15 cellular contexts compared by ENCODE assay signal in genomic region chr12:47349102-47349769, GRCh38.
A peak's percentile ranks its signal among the peaks of the same experiment; 100 is the strongest.
DNase-seq lines count a peak whose midpoint lies in the region; ATAC-seq, FAIRE-seq and TF ChIP-seq lines count a peak whose summit lies in the region.
"Had no signal": no experiment of that assay in that cellular context is flagged by ENCODE, and none has a peak within 500 bp of the region (broad histone marks: within the 10 kb centered on the region; RNA-seq: fewer than 3 reads in every experiment).

No MANE protein-coding gene starts in this region.

- no peak overlapping the region for H3K9ac ChIP-seq in K562 (ENCODE audit: insufficient read depth in 1 of 2, low read depth in 2 of 2, low read length in 2 of 2)

- no peaks in the 10 kb centered on the region for H3K36me3 ChIP-seq in K562 (ENCODE audit: control insufficient read depth, insufficient read depth, low read length)
- H3K36me3 ChIP-seq in PC-9 (ENCODE audit: low read depth), result no peaks in the 10 kb centered on the region
- H3K36me3 ChIP-seq: left lung, transverse colon had no signal

- TF ChIP-seq POLR2A in K562 (conservative IDR thresholded peaks at IDR 0.05), result no peak

- intact Hi-C loops in K562 (cut with micrococcal nuclease), result no loop called here
- intact Hi-C loops in PC-9 (cut with micrococcal nuclease; ENCODE audit: unreplicated experiment), result no loop called here

- peak overlapping the region; percentile 75 for H2AFZ ChIP-seq in K562 (ENCODE audit: low read depth, low read length)
- H2AFZ ChIP-seq in PC-9, result no peak overlapping the region

- H3K36me3 Mint-ChIP-seq in stimulated activated naive CD8-positive, alpha-beta T cell treated with anti-CD3 and anti-CD28 coated beads, Interleukin-15, Interleukin-2, amounts not matched to agents 100 ng/mL and 50 ng/mL, for 24 hours (ENCODE audit: low read depth), result peaks cover 23% of the 10 kb centered on the region
- peaks cover 3% of the 10 kb centered on the region for H3K36me3 Mint-ChIP-seq in T-helper 17 cell (ENCODE audit: low read depth)

- H3K4me1 ChIP-seq in K562 (replicated peaks in 1 of 2; ENCODE audit: control insufficient read depth in 2 of 2, insufficient read depth in 2 of 2, low read length in 2 of 2) (no peaks in the 10 kb centered on the region; a peak in 1 of 5 replicates), PC-9 (replicated peaks; ENCODE audit: insufficient read depth) (no peaks in the 10 kb centered on the region)
- H3K4me1 ChIP-seq: transverse colon had no signal

- no peaks in the 10 kb centered on the region for H3F3A ChIP-seq in PC-9 (ENCODE audit: insufficient read depth, low read depth)

- WGBS in K562 (ENCODE audit: insufficient coverage, low coverage, missing lambda C conversion rate), result 62% methylated on average over 2 of the region's 2 CpGs

- TF ChIP-seq CTCF in K562 (IDR thresholded peaks at IDR 0.05 in 2 of 3, conservative IDR thresholded peaks at IDR 0.05 in 1 of 3; ENCODE audit: insufficient read depth in 2 of 3, low read depth in 1 of 3, low read length in 3 of 3) (no peak), PC-9 (conservative IDR thresholded peaks at IDR 0.05) (no peak)

- no peaks in the 10 kb centered on the region for H3K9me1 ChIP-seq in K562 (ENCODE audit: control insufficient read depth, insufficient read depth, low read length)

- TF ChIP-seq RAD21 in K562 (CRISPR knock-in tag; conservative IDR thresholded peaks at IDR 0.05 in 1 of 2, IDR thresholded peaks at IDR 0.05 in 1 of 2), result no peak

- peaks cover 7% of the 10 kb centered on the region for H3K9me3 Mint-ChIP-seq in stimulated activated naive CD8-positive, alpha-beta T cell treated with anti-CD3 and anti-CD28 coated beads, Interleukin-15, Interleukin-2, amounts not matched to agents 100 ng/mL and 50 ng/mL, for 24 hours

- in situ Hi-C loops in K562 (cut with MboI), result no loop called here

- no peak for FAIRE-seq in K562 (lab: Jason Lieb, UNC)

- ATAC-seq in stimulated activated naive CD8-positive, alpha-beta T cell treated with anti-CD3 and anti-CD28 coated beads, Interleukin-15, Interleukin-2, amounts not matched to agents 100 U/mL and 50 U/mL, for 24 hours, result no peak
- no peak for ATAC-seq in T-helper 17 cell
- ATAC-seq in K562, result no peak
- no peak for ATAC-seq in HG03159 (IDR thresholded peaks at IDR 0.05; ENCODE audit: unreplicated experiment)
- ATAC-seq: left lung had no signal

- H3K4me1 Mint-ChIP-seq in stimulated activated naive CD8-positive, alpha-beta T cell treated with anti-CD3 and anti-CD28 coated beads, Interleukin-15, Interleukin-2, amounts not matched to agents 100 ng/mL and 50 ng/mL, for 24 hours (ENCODE audit: low read depth), result peaks cover 89% of the 10 kb centered on the region
- H3K4me1 Mint-ChIP-seq in T-helper 17 cell, result peaks cover 17% of the 10 kb centered on the region

- H3K4me3 Mint-ChIP-seq in stimulated activated naive CD8-positive, alpha-beta T cell treated with anti-CD3 and anti-CD28 coated beads, Interleukin-15, Interleukin-2, amounts not matched to agents 100 ng/mL and 50 ng/mL, for 24 hours, result peak overlapping the region; percentile 74
- no peak overlapping the region for H3K4me3 Mint-ChIP-seq in T-helper 17 cell

- H3K9me3 ChIP-seq in T-helper 17 cell (ENCODE audit: control insufficient read depth, low read length, poor library complexity, severe bottlenecking) (no peaks in the 10 kb centered on the region), K562 (replicated peaks; ENCODE audit: control insufficient read depth, insufficient read depth, low read depth, low read length) (no peaks in the 10 kb centered on the region), PC-9 (ENCODE audit: insufficient read depth, low read depth) (no peaks in the 10 kb centered on the region)
- H3K9me3 ChIP-seq: Caco-2, left lung, transverse colon had no signal

- H3K27ac Mint-ChIP-seq in stimulated activated naive CD8-positive, alpha-beta T cell treated with anti-CD3 and anti-CD28 coated beads, Interleukin-15, Interleukin-2, amounts not matched to agents 100 ng/mL and 50 ng/mL, for 24 hours, result peak overlapping the region; percentile 99
- H3K27ac Mint-ChIP-seq in T-helper 17 cell, result peak overlapping the region; percentile 81

- BruUV-seq in K562 (replicated peaks; lab: Mats Ljungman, UMichigan), result no TSS peak
- no TSS peak for BruUV-seq in PC-9 (replicated peaks; lab: Mats Ljungman, UMichigan)

- no peaks in the 10 kb centered on the region for H3K9me2 ChIP-seq in PC-9 (ENCODE audit: insufficient read depth)

- CTCF ChIA-PET in K562 (lab: Yijun Ruan, JAX; ENCODE audit: low intra/inter-chr PET ratio) (no interaction called here), PC-9 (lab: Charles Lee) (no interaction called here)

- DNase-seq in stimulated activated naive CD8-positive, alpha-beta T cell treated with anti-CD3 and anti-CD28 coated beads, Interleukin-15, Interleukin-2, amounts not matched to agents 100 U/mL and 50 U/mL, for 24 hours, result no peak
- DNase-seq in T-helper 17 cell (no peak), K562 (ENCODE audit: extremely low read depth in 1 of 4, low spot score in 3 of 4) (no peak), PC-9 (no peak), epidermal melanocyte (ENCODE audit: insufficient read length, low spot score) (no peak)
- DNase-seq: Caco-2, head of caudate nucleus, left lung, NCI-H187, NCI-H2227 treated with DMSO at 0.1 percent for 48 hours, nucleus accumbens, retina, transverse colon had no signal

- no peak overlapping the region for H3K27ac ChIP-seq in K562 (ENCODE audit: extremely low read depth, low read depth, low read length)
- no peak overlapping the region for H3K27ac ChIP-seq in PC-9
- H3K27ac ChIP-seq: left lung, transverse colon had no signal

- H4K20me1 ChIP-seq in K562 (replicated peaks; ENCODE audit: control insufficient read depth, insufficient read depth, low read length), result no peaks in the 10 kb centered on the region
- no peaks in the 10 kb centered on the region for H4K20me1 ChIP-seq in PC-9 (ENCODE audit: insufficient read depth)

- no peak overlapping the region for H3K4me2 ChIP-seq in K562 (ENCODE audit: insufficient read depth, low read length)
- no peak overlapping the region for H3K4me2 ChIP-seq in PC-9

- no peaks in the 10 kb centered on the region for H3K79me2 ChIP-seq in K562 (ENCODE audit: control insufficient read depth, insufficient read depth, low read length)
- no peaks in the 10 kb centered on the region for H3K79me2 ChIP-seq in PC-9 (ENCODE audit: low read depth)

- H3K4me3 ChIP-seq in K562, result no peak overlapping the region
- H3K4me3 ChIP-seq in PC-9, result no peak overlapping the region
- H3K4me3 ChIP-seq: left lung, transverse colon had no signal

- no peak for TF ChIP-seq EP300 in K562 (IDR thresholded peaks at IDR 0.05; ENCODE audit: low read length)

- no peaks in the 10 kb centered on the region for H3K27me3 ChIP-seq in K562 (ENCODE audit: control insufficient read depth in 2 of 2, insufficient read depth in 2 of 2, low read length in 2 of 2)
- H3K27me3 ChIP-seq in PC-9 (ENCODE audit: insufficient read depth, low read depth), result no peaks in the 10 kb centered on the region
- H3K27me3 ChIP-seq: left lung, transverse colon had no signal

- H3K27me3 Mint-ChIP-seq in stimulated activated naive CD8-positive, alpha-beta T cell treated with anti-CD3 and anti-CD28 coated beads, Interleukin-15, Interleukin-2, amounts not matched to agents 100 ng/mL and 50 ng/mL, for 24 hours, result no peaks in the 10 kb centered on the region
- no peaks in the 10 kb centered on the region for H3K27me3 Mint-ChIP-seq in T-helper 17 cell

- POLR2A ChIA-PET in K562 (lab: Yijun Ruan, JAX), result no interaction called here
- POLR2A ChIA-PET in PC-9 (lab: Charles Lee; ENCODE audit: unreplicated experiment), result no interaction called here

TF ChIP-seq in K562, 482 proteins besides CTCF, POLR2A, EP300 and RAD21 (continues in another document):
- TF ChIP-seq OTX1 (CRISPR knock-in tag; IDR thresholded peaks at IDR 0.05), result no peak
